24 cellular contexts compared by ENCODE assay signal in the genomic region with DNA sequence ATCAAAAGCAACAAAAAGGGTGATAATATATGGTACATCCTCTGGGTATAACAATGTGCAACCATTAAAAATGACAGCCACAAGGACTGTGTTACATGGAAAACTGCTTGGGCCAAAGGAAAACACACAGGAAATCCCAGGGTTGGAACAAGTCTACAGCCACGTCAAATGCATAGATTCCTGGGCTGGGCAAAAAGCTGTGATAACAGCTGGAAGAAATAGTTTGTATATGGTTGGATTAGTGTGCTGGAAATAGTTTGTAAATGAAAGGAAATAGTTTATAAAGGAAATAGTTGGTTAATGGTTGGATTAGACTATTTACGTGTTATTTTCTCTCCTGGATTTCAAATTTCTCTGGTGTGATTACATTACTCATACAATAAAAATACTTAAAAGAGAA. TPM values are rescaled to one million over a fixed set of nuclear protein-coding genes. Genes with fewer than 3 reads are reported as not detected.
A peak's percentile ranks its signal among the peaks of the same experiment; 100 is the strongest.
DNase-seq lines count a peak whose midpoint lies in the region; ATAC-seq, FAIRE-seq and TF ChIP-seq lines count a peak whose summit lies in the region.
"Had no signal": no experiment of that assay in that cellular context is flagged by ENCODE, and none has a peak within 500 bp of the region (broad histone marks: within the 10 kb centered on the region; RNA-seq: fewer than 3 reads in every experiment).

No MANE protein-coding gene starts in this region.

- no peak overlapping the region for H3K9ac ChIP-seq in SK-N-MC (ENCODE audit: insufficient read length)
- no peak overlapping the region for H3K9ac ChIP-seq in endothelial cell of umbilical vein (replicated peaks; ENCODE audit: extremely low read depth, insufficient read depth, low read length)

- no peaks in the 10 kb centered on the region for H3K4me1 Mint-ChIP-seq in T-cell
- H3K4me1 Mint-ChIP-seq: IgD-negative memory B cell had no signal

- H3K27me3 Mint-ChIP-seq in T-cell = peaks cover 18 to 22% of the 10 kb centered on the region in 2 donors

- intact Hi-C loops in endothelial cell of umbilical vein (cut with micrococcal nuclease) = no loop called here
- intact Hi-C loops in left colon (cut with DNase I, micrococcal nuclease) = no loop called here

- FAIRE-seq in endothelial cell of umbilical vein (lab: Jason Lieb, UNC) = no peak
- FAIRE-seq: G401.6 had no signal

- H3K36me3 Mint-ChIP-seq in T-cell = no peaks in the 10 kb centered on the region
- H3K36me3 Mint-ChIP-seq: IgD-negative memory B cell had no signal

- H3K4me3 ChIP-seq in SK-N-MC (peak overlapping the region; percentile 73), endothelial cell of umbilical vein (replicated peaks in 1 of 3; ENCODE audit: insufficient read depth in 1 of 3, low read depth in 1 of 3, low read length in 3 of 3) (no peak overlapping the region), retinal pigment epithelial cell (ENCODE audit: low read length) (peak overlapping the region; percentile 74), H7 (ENCODE audit: insufficient read depth, low read depth, low read length) (no peak overlapping the region)

- H3K9me3 Mint-ChIP-seq in T-cell = no peaks in the 10 kb centered on the region
- H3K9me3 Mint-ChIP-seq: H9 had no signal

- no peaks in the 10 kb centered on the region for H3K9me1 ChIP-seq in endothelial cell of umbilical vein (replicated peaks; ENCODE audit: control insufficient read depth, extremely low read depth, insufficient read depth, low read length)

- POLR2A ChIA-PET in endothelial cell of umbilical vein (lab: Charles Lee) = no interaction called here
- POLR2A ChIA-PET in T-cell (lab: Charles Lee) = no interaction called here

- no peak overlapping the region for H2AFZ ChIP-seq in endothelial cell of umbilical vein (ENCODE audit: low read depth, low read length)

- no peak overlapping the region for H3K27ac Mint-ChIP-seq in T-cell
- H3K27ac Mint-ChIP-seq: IgD-negative memory B cell had no signal

- no peaks in the 10 kb centered on the region for H4K20me1 ChIP-seq in endothelial cell of umbilical vein (replicated peaks; ENCODE audit: control insufficient read depth, extremely low read depth, insufficient read depth, low read length)

- no TSS peak for BruUV-seq in endothelial cell of umbilical vein (replicated peaks; lab: Mats Ljungman, UMichigan)

- TF ChIP-seq POLR2A in endothelial cell of umbilical vein (IDR thresholded peaks at IDR 0.05; ENCODE audit: low read depth, low read length) = no peak

- ATAC-seq in T-cell (replicated peaks in 1 of 4) (no peak), left colon (no peak)
- ATAC-seq: SK-N-SH treated with all-trans-retinoic acid at 6 μM for 48 hours had no signal

- H3K4me2 ChIP-seq in endothelial cell of umbilical vein (ENCODE audit: insufficient read depth, low read length) = no peak overlapping the region

- peaks cover 22% of the 10 kb centered on the region for H3K4me1 ChIP-seq in endothelial cell of umbilical vein (ENCODE audit: control insufficient read depth, extremely low read depth, insufficient read depth, low read length)

- no peak overlapping the region for H3K4me3 Mint-ChIP-seq in T-cell
- H3K4me3 Mint-ChIP-seq: H9, IgD-negative memory B cell had no signal

- dilution Hi-C loops in endothelial cell of umbilical vein (cut with MboI; ENCODE audit: extremely low pct_ligation_motif_present, low sequenced_read_pairs) = no loop called here

- no peaks in the 10 kb centered on the region for H3K79me2 ChIP-seq in endothelial cell of umbilical vein (ENCODE audit: control insufficient read depth, insufficient read depth, low read length)

- H3K27ac ChIP-seq in SK-N-MC = peak overlapping the region; percentile 25; the same call in 1 of the 2 replicates
- no peak overlapping the region for H3K27ac ChIP-seq in endothelial cell of umbilical vein (ENCODE audit: insufficient read depth, low read depth, low read length)
- H3K27ac ChIP-seq: C4-2B, HL-60 had no signal

- H3K9me3 ChIP-seq in SK-N-MC (ENCODE audit: low read depth, low read length) (no peaks in the 10 kb centered on the region), endothelial cell of umbilical vein (replicated peaks; ENCODE audit: control insufficient read depth, insufficient read depth, low read length) (no peaks in the 10 kb centered on the region)

- DNase-seq in HCEC 1CT = peak; percentile 82
- DNase-seq in SK-N-MC (ENCODE audit: low read depth, low spot score) = no peak
- DNase-seq in endothelial cell of umbilical vein (ENCODE audit: low read depth, low spot score) = peak; percentile 40
- no peak for DNase-seq in retinal pigment epithelial cell (ENCODE audit: low read depth)
- DNase-seq in T-cell = no peak
- no peak for DNase-seq in left colon
- DNase-seq in H7 = no peak
- no peak for DNase-seq in activated T-cell treated with anti-CD3 and anti-CD28 coated beads, Interleukin-2, amount 50 U/mL, for 48 hours
- DNase-seq: ACHN, AML-193, DND-41, H9, Karpas-422, NCI-H1105, NCI-H2081, NCI-H748 treated with DMSO at 0.1 percent for 48 hours, OCI-M1, SHP77 had no signal

- CTCF ChIA-PET in endothelial cell of umbilical vein (lab: Charles Lee) (interaction anchor here (0.7 kb wide), 1 partner anchor 21 kb away, joined by 3 read pairs; no protein-coding TSS in a partner anchor), T-cell (lab: Charles Lee) (no interaction called here)

- TF ChIP-seq CTCF in endothelial cell of umbilical vein (IDR thresholded peaks at IDR 0.05; ENCODE audit: extremely low read depth in 1 of 2, insufficient read depth in 1 of 2, low read depth in 1 of 2, low read length in 2 of 2) = no peak
- no peak for TF ChIP-seq CTCF in retinal pigment epithelial cell (conservative IDR thresholded peaks at IDR 0.05; ENCODE audit: low read depth, low read length)

- peaks cover 0 to 9% of the 10 kb centered on the region in 2 experiments for H3K27me3 ChIP-seq in endothelial cell of umbilical vein (ENCODE audit: control insufficient read depth in 2 of 2, insufficient read depth in 2 of 2, low read length in 2 of 2)
- no peaks in the 10 kb centered on the region for H3K27me3 ChIP-seq in H7 (ENCODE audit: control insufficient read depth, insufficient read depth, low read length)

- H3K36me3 ChIP-seq in SK-N-MC (ENCODE audit: insufficient read depth, low read length) (no peaks in the 10 kb centered on the region), endothelial cell of umbilical vein (ENCODE audit: control insufficient read depth in 2 of 2, extremely low read depth in 1 of 2, insufficient read depth in 2 of 2, low read length in 2 of 2) (no peaks in the 10 kb centered on the region), H7 (replicated peaks; ENCODE audit: control insufficient read depth, insufficient read depth, low read length) (no peaks in the 10 kb centered on the region)

TF ChIP-seq in endothelial cell of umbilical vein, 7 proteins besides CTCF, POLR2A, EP300 and RAD21:
- TF ChIP-seq JUN (IDR thresholded peaks at IDR 0.05; ENCODE audit: borderline replicate concordance, insufficient read depth, insufficient read length, low read depth) (no peak), GATA2 (IDR thresholded peaks at IDR 0.05; ENCODE audit: insufficient read depth, insufficient read length, low read depth, low read length) (no peak)

RNA-seq across cellular contexts. Expression of gene HSD17B2, which starts 2.6 kb away (rescaled TPM):
- total RNA-seq in endothelial cell of umbilical vein (2.8 and 4.5 TPM in 2 replicates), T-cell (not detected), left colon (100 to 1,000 TPM in 1 of 2 donors, 10 to 100 TPM in 1; 63.6 to 181 TPM)
- 0.43 and 1.2 TPM in 2 replicates for polyA plus RNA-seq in endothelial cell of umbilical vein
- 0.56 and 0.74 TPM in 2 replicates for polyA plus RNA-seq in endothelial cell of umbilical vein (2011; cell fraction: cytosol; rRNA removed)
- polyA plus RNA-seq in endothelial cell of umbilical vein (2011; cell fraction: nucleus; rRNA removed) = 0.49 and 0.82 TPM in 2 replicates
- polyA plus RNA-seq in endothelial cell of umbilical vein (2012) = 2.4 and 2.7 TPM in 2 replicates
- 1.4 TPM in 2 replicates for polyA minus RNA-seq in endothelial cell of umbilical vein
- polyA minus RNA-seq in endothelial cell of umbilical vein (2011; cell fraction: cytosol; rRNA and poly(A)+ RNA removed) = not detected
- 0.58 and 1.1 TPM in 2 replicates for polyA minus RNA-seq in endothelial cell of umbilical vein (2011; cell fraction: nucleus; rRNA and poly(A)+ RNA removed)
- total RNA-seq in H7 (2014; rRNA removed; shearing (Covaris generic)) = 0.04 TPM in 1 of 2 replicates, not detected in the other
- total RNA-seq: H9, NCI-H460 had no signal
- polyA plus RNA-seq: IgD-negative memory B cell had no signal

RNA-seq across cellular contexts. Expression of gene SDR42E1, which starts 26.4 kb away (rescaled TPM):
- 0.07 TPM in 1 of 2 replicates, not detected in the other for total RNA-seq in endothelial cell of umbilical vein
- 0.05 and 0.08 TPM in 2 replicates for polyA plus RNA-seq in endothelial cell of umbilical vein
- polyA plus RNA-seq in endothelial cell of umbilical vein (2011; cell fraction: cytosol; rRNA removed) = 0.07 and 0.10 TPM in 2 replicates
- polyA plus RNA-seq in endothelial cell of umbilical vein (2011; cell fraction: nucleus; rRNA removed) = 0.05 and 0.14 TPM in 2 replicates
- polyA plus RNA-seq in endothelial cell of umbilical vein (2012) = 0.03 and 0.48 TPM in 2 replicates
- polyA minus RNA-seq in endothelial cell of umbilical vein = 0.13 and 0.44 TPM in 2 replicates
- not detected for polyA minus RNA-seq in endothelial cell of umbilical vein (2011; cell fraction: cytosol; rRNA and poly(A)+ RNA removed)
- 0.19 and 0.24 TPM in 2 replicates for polyA minus RNA-seq in endothelial cell of umbilical vein (2011; cell fraction: nucleus; rRNA and poly(A)+ RNA removed)
- total RNA-seq in T-cell = 1 to 10 TPM; 3.0 to 7.4 (median 5.0) TPM
- total RNA-seq in left colon = 10 to 100 TPM in 1 of 2 donors, 1 to 10 TPM in 1; 7.9 to 14.4 TPM
- 0.10 TPM in 1 of 2 replicates, not detected in the other for total RNA-seq in H7 (2014; rRNA removed; shearing (Covaris generic))
- total RNA-seq: H9, NCI-H460 had no signal

Comparison
In these comparisons a context has a peak if more than half of its experiments do, and no peak if none do; other contexts are left out.
1. DNase-seq: peak in HCEC 1CT (single experiment) and endothelial cell of umbilical vein (single experiment); none in SK-N-MC (single experiment), retinal pigment epithelial cell (single experiment), T-cell (0 of 34), left colon (0 of 2), H7 (single experiment) and activated T-cell treated with anti-CD3 and anti-CD28 coated beads, Interleukin-2, amount 50 U/mL, for 48 hours (0 of 2).
2. H3K4me3 ChIP-seq: peak in SK-N-MC (single experiment) and retinal pigment epithelial cell (single experiment); none in endothelial cell of umbilical vein (0 of 3) and H7 (single experiment).
3. RNA of gene HSD17B2, which starts 2.6 kb away (total RNA-seq): 63.6 to 181 TPM in left colon; 2.8 to 4.5 TPM in endothelial cell of umbilical vein, not detected in T-cell and 0.04 TPM in H7; every median in the first group is over 10 times any median in the second.